In genomic region chr12:54053625-54054441, GRCh38 we compare ENCODE assay signal across 8 cellular contexts. TPM values are rescaled to one million over a fixed set of nuclear protein-coding genes. Genes with fewer than 3 reads are reported as not detected.
DNase-seq lines count a peak whose midpoint lies in the region; ATAC-seq and TF ChIP-seq lines count a peak whose summit lies in the region.

HOXC4 (plus strand) TSS chr12:54053835; CDS start chr12:54053923, 88 bp downstream.

- no peaks in the 10 kb centered on the region for H3K9me3 Mint-ChIP-seq in endothelial cell (ENCODE audit: unreplicated experiment)
- no peaks in the 10 kb centered on the region for H3K9me3 Mint-ChIP-seq in natural killer cell treated with Interleukin-12 subunit alpha and Interleukin-12 subunit beta and Interleukin-15 and Interleukin-18, amount 100 ng/mL, for 72 hours

- peak within 1 kb of the TSS; percentile 60 for H3K4me3 Mint-ChIP-seq in endothelial cell (ENCODE audit: unreplicated experiment)
- H3K4me3 Mint-ChIP-seq in natural killer cell treated with Interleukin-12 subunit alpha and Interleukin-12 subunit beta and Interleukin-15 and Interleukin-18, amount 100 ng/mL, for 72 hours: peak within 1 kb of the TSS; percentile 81

- H3K27me3 Mint-ChIP-seq in endothelial cell (ENCODE audit: unreplicated experiment): peaks cover 43% of the 10 kb centered on the region
- H3K27me3 Mint-ChIP-seq in natural killer cell treated with Interleukin-12 subunit alpha and Interleukin-12 subunit beta and Interleukin-15 and Interleukin-18, amount 100 ng/mL, for 72 hours: peaks cover 49 to 55% of the 10 kb centered on the region in 2 donors

- DNase-seq in Daoy (ENCODE audit: low read depth): peak; percentile 78
- peak; percentile 17 for DNase-seq in NCI-H748 treated with DMSO at 0.1 percent for 48 hours (lab: John Stamatoyannopoulos, UW)
- no peak for DNase-seq in endothelial cell (ENCODE audit: low spot score)
- no peak for DNase-seq in natural killer cell treated with Interleukin-12 subunit alpha and Interleukin-12 subunit beta and Interleukin-15 and Interleukin-18, amount 100 ng/mL, for 72 hours (ENCODE audit: low spot score)
- no peak for DNase-seq in OCI-M1 (lab: John Stamatoyannopoulos, UW)
- no peak for DNase-seq in GDM1 (lab: John Stamatoyannopoulos, UW)

- H3K27ac Mint-ChIP-seq in endothelial cell (ENCODE audit: unreplicated experiment): no peak within 1 kb of the TSS
- peak within 1 kb of the TSS; percentile 73 for H3K27ac Mint-ChIP-seq in natural killer cell treated with Interleukin-12 subunit alpha and Interleukin-12 subunit beta and Interleukin-15 and Interleukin-18, amount 100 ng/mL, for 72 hours

- peaks cover 6% of the 10 kb centered on the region for H3K4me1 Mint-ChIP-seq in endothelial cell (ENCODE audit: unreplicated experiment)
- peaks cover 40 to 44% of the 10 kb centered on the region in 2 donors for H3K4me1 Mint-ChIP-seq in natural killer cell treated with Interleukin-12 subunit alpha and Interleukin-12 subunit beta and Interleukin-15 and Interleukin-18, amount 100 ng/mL, for 72 hours (ENCODE audit: low read depth in 2 of 2)

- peaks cover 3% of the 10 kb centered on the region for H3K36me3 Mint-ChIP-seq in endothelial cell (ENCODE audit: low read depth, unreplicated experiment)
- peaks cover 7% of the 10 kb centered on the region for H3K36me3 Mint-ChIP-seq in natural killer cell treated with Interleukin-12 subunit alpha and Interleukin-12 subunit beta and Interleukin-15 and Interleukin-18, amount 100 ng/mL, for 72 hours

- TF ChIP-seq CTCF in endothelial cell (IDR thresholded peaks at IDR 0.05; ENCODE audit: unreplicated experiment): no peak

- ATAC-seq in GM21526 (IDR thresholded peaks at IDR 0.05; ENCODE audit: low FRiP score, unreplicated experiment): peak; percentile 33
- peak; percentile 70 to 74 for ATAC-seq in natural killer cell treated with Interleukin-12 subunit alpha and Interleukin-12 subunit beta and Interleukin-15 and Interleukin-18, amount 100 ng/mL, for 72 hours
- ATAC-seq in HG03469 (IDR thresholded peaks at IDR 0.05; ENCODE audit: unreplicated experiment): no peak

RNA-seq across cellular contexts. Expression of gene HOXC4, which starts in this region (rescaled TPM):
- total RNA-seq in Daoy (2014; rRNA removed; shearing (Covaris generic)): 2.4 and 4.7 TPM in 2 replicates
- not detected for total RNA-seq in endothelial cell (ENCODE audit: unreplicated experiment)
- total RNA-seq in natural killer cell treated with Interleukin-12 subunit alpha and Interleukin-12 subunit beta and Interleukin-15 and Interleukin-18, amount 100 ng/mL, for 72 hours: 1 to 10 TPM; 1.3 to 2.3 TPM

Comparison
In these comparisons a context has a peak if more than half of its experiments do, and no peak if none do; other contexts are left out.
1. DNase-seq: peak in Daoy (single experiment) and NCI-H748 treated with DMSO at 0.1 percent for 48 hours (single experiment); none in endothelial cell (single experiment), natural killer cell treated with Interleukin-12 subunit alpha and Interleukin-12 subunit beta and Interleukin-15 and Interleukin-18, amount 100 ng/mL, for 72 hours (single experiment), OCI-M1 (single experiment) and GDM1 (single experiment).